1 cellular context compared by ENCODE assay signal in the genomic region with DNA sequence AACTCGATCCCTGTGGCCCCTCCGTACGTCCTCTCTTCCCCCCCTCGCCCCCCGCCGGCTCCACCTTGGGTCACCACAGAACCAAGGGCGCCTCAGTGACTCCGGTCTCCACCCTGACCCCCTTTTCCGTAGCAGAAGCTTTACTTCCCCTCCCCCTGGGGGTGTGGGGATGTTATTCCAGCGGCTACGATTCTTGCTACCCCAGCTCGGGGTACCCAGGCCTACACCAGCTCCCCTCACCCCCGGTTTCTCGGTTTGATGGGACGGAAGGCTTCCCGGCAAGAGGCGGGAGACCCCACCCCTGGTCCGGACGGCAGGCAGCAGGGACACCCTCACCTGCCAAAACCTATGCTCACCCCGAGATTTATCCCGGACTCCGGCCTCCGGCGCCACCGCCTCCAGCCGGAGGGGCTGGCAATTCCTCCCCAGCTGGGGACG.
TF ChIP-seq lines count a peak whose summit lies in the region.

No MANE protein-coding gene starts in this region.

TF ChIP-seq in H1, 55 proteins besides CTCF, POLR2A, EP300 and RAD21:
- no peak for TF ChIP-seq GABPA (IDR thresholded peaks at IDR 0.05; ENCODE audit: borderline replicate concordance, insufficient read depth, low read length)
- peak; percentile 28 for TF ChIP-seq KDM4A (IDR thresholded peaks at IDR 0.05; ENCODE audit: low read depth, low read length, severe bottlenecking)
- TF ChIP-seq CREB1 (IDR thresholded peaks at IDR 0.05): no peak
- TF ChIP-seq, protein P1, sequence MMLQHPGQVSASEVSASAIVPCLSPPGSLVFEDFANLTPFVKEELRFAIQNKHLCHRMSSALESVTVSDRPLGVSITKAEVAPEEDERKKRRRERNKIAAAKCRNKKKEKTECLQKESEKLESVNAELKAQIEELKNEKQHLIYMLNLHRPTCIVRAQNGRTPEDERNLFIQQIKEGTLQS (IDR thresholded peaks at IDR 0.05; ENCODE audit: insufficient read depth, low read depth, low read length): no peak
- TF ChIP-seq HDAC2 (IDR thresholded peaks at IDR 0.05; ENCODE audit: borderline replicate concordance in 1 of 2, low read depth in 2 of 2, low read length in 2 of 2): no peak
